8 cellular contexts compared by ENCODE assay signal in genomic region chr22:50251472-50252054, GRCh38. TPM values are rescaled to one million over a fixed set of nuclear protein-coding genes. Genes with fewer than 3 reads are reported as not detected.
A peak's percentile ranks its signal among the peaks of the same experiment; 100 is the strongest.
DNase-seq lines count a peak whose midpoint lies in the region; ATAC-seq and TF ChIP-seq lines count a peak whose summit lies in the region.

No MANE protein-coding gene starts in this region.

- no TSS peak for BruUV-seq in MCF 10A (replicated peaks; lab: Mats Ljungman, UMichigan)

- TF ChIP-seq CTCF in 22Rv1 (IDR thresholded peaks at IDR 0.05) (no peak), MCF 10A (IDR thresholded peaks at IDR 0.05; ENCODE audit: unreplicated experiment) (no peak)

- DNase-seq in MCF 10A (ENCODE audit: unreplicated experiment) (no peak), mesendoderm (no peak), NCI-H187 treated with DMSO at 0.1 percent for 48 hours (lab: John Stamatoyannopoulos, UW) (no peak), HEK293T (ENCODE audit: extremely low spot score) (no peak), SW480 (ENCODE audit: low spot score) (no peak)

- H2BK15ac ChIP-seq in mesendoderm (replicated peaks; ENCODE audit: low read depth), result no peak overlapping the region

- H3K27ac Mint-ChIP-seq in MCF 10A (ENCODE audit: low read depth, unreplicated experiment), result no peak overlapping the region

- H2BK120ac ChIP-seq in mesendoderm (ENCODE audit: low read depth, low read length), result no peak overlapping the region

- peak overlapping the region; percentile 66 for H3K56ac ChIP-seq in mesendoderm (ENCODE audit: low read length)

- H3K27me3 ChIP-seq in mesendoderm (ENCODE audit: insufficient read depth, low read length, poor library complexity), result no peaks in the 10 kb centered on the region

- no peaks in the 10 kb centered on the region for H3K4me1 Mint-ChIP-seq in MCF 10A (ENCODE audit: insufficient read depth, unreplicated experiment)

- no peak overlapping the region for H4K8ac ChIP-seq in mesendoderm (ENCODE audit: low read depth, low read length)

- CTCF ChIA-PET in MCF 10A (lab: Yijun Ruan, JAX) (interaction anchor here (0.6 to 3.9 kb wide), 22 partner anchors 9 to 294 kb away, joined by 3 to 34 read pairs (median 6); partner anchors contain the start of genes KLHDC7B and MAPK11), HEK293T (lab: Yijun Ruan, JAX) (interaction anchor here (0.6 to 2.0 kb wide), 4 partner anchors 13 to 75 kb away, joined by 3 to 6 read pairs (median 3); partner anchors contain the start of gene PLXNB2)

- WGBS in mesendoderm (ENCODE audit: extremely low coverage, insufficient coverage, low lambda C conversion rate), result no CpG with 5 or more reads among the region's 35 CpGs

- no peak overlapping the region for H3K23ac ChIP-seq in mesendoderm (ENCODE audit: low read length)

- H2AK5ac ChIP-seq in mesendoderm (ENCODE audit: low read length), result no peak overlapping the region

- H3K27ac ChIP-seq in 22Rv1 (peak overlapping the region; percentile 92), mesendoderm (ENCODE audit: low read depth, low read length) (no peak overlapping the region)

- H3K27me3 Mint-ChIP-seq in MCF 10A (ENCODE audit: insufficient read depth, unreplicated experiment), result no peaks in the 10 kb centered on the region

- peak overlapping the region; percentile 67 for H3K4me2 ChIP-seq in mesendoderm (ENCODE audit: low read length)

- POLR2A ChIA-PET in MCF 10A (lab: Yijun Ruan, JAX) (interaction anchor here (0.7 to 3.5 kb wide), 14 partner anchors 9 to 370 kb away, joined by 3 to 26 read pairs (median 6); partner anchors contain the start of genes DENND6B, MAPK11, MAPK12 and PLXNB2), HEK293T (lab: Yijun Ruan, JAX) (interaction anchor here (0.6 to 1.9 kb wide), 8 partner anchors 9 to 274 kb away, joined by 3 to 13 read pairs (median 4); partner anchors contain the start of genes LMF2, MAPK12, NCAPH2 and SCO2)

- H3K18ac ChIP-seq in mesendoderm (ENCODE audit: low read length), result no peak overlapping the region

- H2BK5ac ChIP-seq in mesendoderm (ENCODE audit: low read length), result no peak overlapping the region

- H3K36me3 Mint-ChIP-seq in MCF 10A (ENCODE audit: insufficient read depth, unreplicated experiment), result peaks cover 21% of the 10 kb centered on the region

- intact Hi-C loops in MCF 10A (cut with micrococcal nuclease), result loop anchor here (1.0 to 5.0 kb wide), 3 partner anchors 91 to 371 kb away; no protein-coding TSS in a partner anchor

- no peaks in the 10 kb centered on the region for H3K79me2 ChIP-seq in mesendoderm (ENCODE audit: control insufficient read depth, insufficient read depth, low read length)

- ATAC-seq in HG02763 (IDR thresholded peaks at IDR 0.05; ENCODE audit: unreplicated experiment) (peak; percentile 8), GM21737 (IDR thresholded peaks at IDR 0.05; ENCODE audit: unreplicated experiment) (no peak)

- H3K4ac ChIP-seq in mesendoderm (ENCODE audit: low read depth, low read length), result no peak overlapping the region

- H3K36me3 ChIP-seq in mesendoderm (ENCODE audit: control insufficient read depth, insufficient read depth, low read length), result no peaks in the 10 kb centered on the region

- H3K4me1 ChIP-seq in mesendoderm (ENCODE audit: control insufficient read depth, low read depth, low read length), result no peaks in the 10 kb centered on the region

- H3K79me1 ChIP-seq in mesendoderm (ENCODE audit: low read length), result peaks cover 2% of the 10 kb centered on the region

- peak overlapping the region; percentile 72 for H3K4me3 Mint-ChIP-seq in MCF 10A (ENCODE audit: unreplicated experiment)

- peak overlapping the region; percentile 75 for H3K9ac ChIP-seq in mesendoderm (ENCODE audit: low read length)

- H4K5ac ChIP-seq in mesendoderm (ENCODE audit: low read length), result no peak overlapping the region

- no peak overlapping the region for H3K4me3 ChIP-seq in mesendoderm (ENCODE audit: low read length)

- H3K9me3 Mint-ChIP-seq in MCF 10A (ENCODE audit: unreplicated experiment), result no peaks in the 10 kb centered on the region

TF ChIP-seq in HEK293T, 16 proteins besides CTCF, POLR2A, EP300 and RAD21:
- TF ChIP-seq TARDBP (IDR thresholded peaks at IDR 0.05) (no peak), BHLHE40 (IDR thresholded peaks at IDR 0.05; ENCODE audit: borderline replicate concordance) (no peak), FOXK2 (IDR thresholded peaks at IDR 0.05) (no peak)
TF ChIP-seq in HEK293T: peak in this region for 0.

RNA-seq across cellular contexts. Expression of gene HDAC10, which starts 0.5 kb away (rescaled TPM):
- 27.5 and 29.2 TPM in 2 replicates for total RNA-seq in MCF 10A (2022)
- polyA plus RNA-seq in mesendoderm (2013, experiment 1 of 2), result 8.9 TPM
- polyA plus RNA-seq in mesendoderm (2013, experiment 2 of 2), result 8.2 TPM

RNA-seq across cellular contexts. Expression of gene TUBGCP6, which starts 6.7 kb away (rescaled TPM):
- 27.6 and 27.9 TPM in 2 replicates for total RNA-seq in MCF 10A (2022)
- polyA plus RNA-seq in mesendoderm (2013, experiment 1 of 2), result 8.0 TPM
- 7.6 TPM for polyA plus RNA-seq in mesendoderm (2013, experiment 2 of 2)

RNA-seq across cellular contexts. Expression of gene MAPK12, which starts 9.9 kb away (rescaled TPM):
- 24.9 and 25.0 TPM in 2 replicates for total RNA-seq in MCF 10A (2022)
- 5.1 TPM for polyA plus RNA-seq in mesendoderm (2013, experiment 1 of 2)
- 5.2 TPM for polyA plus RNA-seq in mesendoderm (2013, experiment 2 of 2)

RNA-seq across cellular contexts. Expression of gene MAPK11, which starts 18.6 kb away (rescaled TPM):
- total RNA-seq in MCF 10A (2022), result 10.4 and 11.9 TPM in 2 replicates
- polyA plus RNA-seq in mesendoderm (2013, experiment 1 of 2), result 0.42 TPM
- polyA plus RNA-seq in mesendoderm (2013, experiment 2 of 2), result 0.36 TPM

RNA-seq across cellular contexts. Expression of gene SELENOO, which starts 50.8 kb away (rescaled TPM):
- total RNA-seq in MCF 10A (2022), result 16.1 and 21.9 TPM in 2 replicates
- polyA plus RNA-seq in mesendoderm (2013, experiment 1 of 2), result 8.4 TPM
- 8.9 TPM for polyA plus RNA-seq in mesendoderm (2013, experiment 2 of 2)
